Comparison of ENCODE assay signal across 12 cellular contexts in the genomic region with DNA sequence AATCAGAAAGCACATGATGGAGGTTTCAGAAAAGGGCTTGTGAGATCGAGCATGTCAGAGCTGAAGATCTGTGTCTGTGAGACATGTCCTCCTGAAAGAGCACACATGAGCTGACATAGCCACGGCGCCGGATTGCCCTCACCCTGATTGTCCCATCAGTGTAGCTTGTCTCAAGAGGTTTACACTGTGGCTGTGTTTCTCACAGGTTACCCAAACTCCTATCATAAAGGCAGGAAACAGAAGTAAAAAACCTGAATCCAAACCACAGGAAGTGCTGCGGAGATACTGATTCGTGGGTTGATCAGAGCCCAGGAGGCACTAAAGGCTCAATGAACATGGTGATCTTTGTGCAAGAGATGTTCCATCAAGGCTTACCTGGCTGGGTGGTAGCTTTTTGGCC. TPM values are rescaled to one million over a fixed set of nuclear protein-coding genes. Genes with fewer than 3 reads are reported as not detected.
A peak's percentile ranks its signal among the peaks of the same experiment; 100 is the strongest.
DNase-seq lines count a peak whose midpoint lies in the region; ATAC-seq, FAIRE-seq and TF ChIP-seq lines count a peak whose summit lies in the region.
"Had no signal": no experiment of that assay in that cellular context is flagged by ENCODE, and none has a peak within 500 bp of the region (broad histone marks: within the 10 kb centered on the region; RNA-seq: fewer than 3 reads in every experiment).

No MANE protein-coding gene starts in this region.

- no peaks in the 10 kb centered on the region for H3K36me3 ChIP-seq in hepatocyte (replicated peaks; ENCODE audit: insufficient read depth, low read depth)

- no peaks in the 10 kb centered on the region for H3K27me3 ChIP-seq in hepatocyte
- H3K27me3 ChIP-seq: tibial artery had no signal

- peaks cover 4% of the 10 kb centered on the region for H3K4me1 ChIP-seq in hepatocyte (ENCODE audit: insufficient read depth)

- H3K4me1 Mint-ChIP-seq in T-helper 1 cell treated with Interleukin-12 subunit alpha and Interleukin-12 subunit beta and Interleukin-4 antibody, amounts not matched to agents 30 μg/mL and 1 μg/mL, for 36 hours (ENCODE audit: low read depth) = peaks cover 79% of the 10 kb centered on the region
- H3K4me1 Mint-ChIP-seq in activated naive CD8-positive, alpha-beta T cell treated with anti-CD3 and anti-CD28 coated beads for 36 hours = peaks cover 77% of the 10 kb centered on the region
- H3K4me1 Mint-ChIP-seq in natural killer cell treated with Interleukin-12 subunit alpha and Interleukin-12 subunit beta and Interleukin-15 and Interleukin-18, amount 100 ng/mL, for 72 hours (ENCODE audit: low read depth in 2 of 2) = peaks cover 40 to 55% of the 10 kb centered on the region in 2 donors

- no peaks in the 10 kb centered on the region for H3K79me2 ChIP-seq in hepatocyte

- 79% methylated on average over 6 of the region's 6 CpGs for WGBS in hepatocyte (ENCODE audit: low lambda C conversion rate, missing lambda C conversion rate)

- H3K9me3 Mint-ChIP-seq in T-helper 1 cell treated with Interleukin-12 subunit alpha and Interleukin-12 subunit beta and Interleukin-4 antibody, amounts not matched to agents 30 μg/mL and 1 μg/mL, for 36 hours = no peaks in the 10 kb centered on the region
- no peaks in the 10 kb centered on the region for H3K9me3 Mint-ChIP-seq in activated naive CD8-positive, alpha-beta T cell treated with anti-CD3 and anti-CD28 coated beads for 36 hours
- H3K9me3 Mint-ChIP-seq in natural killer cell treated with Interleukin-12 subunit alpha and Interleukin-12 subunit beta and Interleukin-15 and Interleukin-18, amount 100 ng/mL, for 72 hours = no peaks in the 10 kb centered on the region

- no peak overlapping the region for H3K4me2 ChIP-seq in hepatocyte

- no peak overlapping the region for H2AFZ ChIP-seq in hepatocyte

- TF ChIP-seq POLR2A in GM12891 (IDR thresholded peaks at IDR 0.05; ENCODE audit: low read depth, low read length) = no peak

- DNase-seq in GM12891 (ENCODE audit: insufficient read length, low spot score) (no peak), hepatocyte (ENCODE audit: low spot score) (no peak), DMS79 treated with DMSO at 0.1 percent for 48 hours (lab: John Stamatoyannopoulos, UW) (no peak)
- DNase-seq in activated naive CD8-positive, alpha-beta T cell treated with anti-CD3 and anti-CD28 coated beads for 36 hours = no peak
- peak; percentile 60 for DNase-seq in natural killer cell treated with Interleukin-12 subunit alpha and Interleukin-12 subunit beta and Interleukin-15 and Interleukin-18, amount 100 ng/mL, for 72 hours (ENCODE audit: low spot score)
- DNase-seq: NCI-H1417, NCI-H526, tibial artery had no signal

- peak; percentile 80 for FAIRE-seq in GM12891 (lab: Jason Lieb, UNC)
- FAIRE-seq: H1 had no signal

- H4K20me1 ChIP-seq in hepatocyte (ENCODE audit: insufficient read depth, poor library complexity, severe bottlenecking) = no peaks in the 10 kb centered on the region

- no peak overlapping the region for H3K27ac ChIP-seq in hepatocyte
- H3K27ac ChIP-seq: RWPE1, tibial artery had no signal

- peak in 1 of 2 donors; percentile 43 for ATAC-seq in natural killer cell treated with Interleukin-12 subunit alpha and Interleukin-12 subunit beta and Interleukin-15 and Interleukin-18, amount 100 ng/mL, for 72 hours
- no peak for ATAC-seq in HG03457 (IDR thresholded peaks at IDR 0.05; ENCODE audit: unreplicated experiment)

- no peaks in the 10 kb centered on the region for H3K9me3 ChIP-seq in hepatocyte (ENCODE audit: low read depth)
- H3K9me3 ChIP-seq: tibial artery had no signal

- H3K27ac Mint-ChIP-seq in T-helper 1 cell treated with Interleukin-12 subunit alpha and Interleukin-12 subunit beta and Interleukin-4 antibody, amounts not matched to agents 30 μg/mL and 1 μg/mL, for 36 hours = peak overlapping the region; percentile 93
- H3K27ac Mint-ChIP-seq in activated naive CD8-positive, alpha-beta T cell treated with anti-CD3 and anti-CD28 coated beads for 36 hours = peak overlapping the region; percentile 95
- H3K27ac Mint-ChIP-seq in natural killer cell treated with Interleukin-12 subunit alpha and Interleukin-12 subunit beta and Interleukin-15 and Interleukin-18, amount 100 ng/mL, for 72 hours = peak overlapping the region; percentile 41 to 50

- no peak for TF ChIP-seq CTCF in hepatocyte (IDR thresholded peaks at IDR 0.05; ENCODE audit: poor library complexity)

- H3K4me3 ChIP-seq in hepatocyte = no peak overlapping the region
- H3K4me3 ChIP-seq: tibial artery had no signal

- peaks cover 12% of the 10 kb centered on the region for H3K36me3 Mint-ChIP-seq in T-helper 1 cell treated with Interleukin-12 subunit alpha and Interleukin-12 subunit beta and Interleukin-4 antibody, amounts not matched to agents 30 μg/mL and 1 μg/mL, for 36 hours (ENCODE audit: low read depth)
- peaks cover 26% of the 10 kb centered on the region for H3K36me3 Mint-ChIP-seq in activated naive CD8-positive, alpha-beta T cell treated with anti-CD3 and anti-CD28 coated beads for 36 hours
- H3K36me3 Mint-ChIP-seq in natural killer cell treated with Interleukin-12 subunit alpha and Interleukin-12 subunit beta and Interleukin-15 and Interleukin-18, amount 100 ng/mL, for 72 hours = no peaks in the 10 kb centered on the region

- no peaks in the 10 kb centered on the region for H3K27me3 Mint-ChIP-seq in T-helper 1 cell treated with Interleukin-12 subunit alpha and Interleukin-12 subunit beta and Interleukin-4 antibody, amounts not matched to agents 30 μg/mL and 1 μg/mL, for 36 hours (ENCODE audit: low read depth)
- no peaks in the 10 kb centered on the region for H3K27me3 Mint-ChIP-seq in activated naive CD8-positive, alpha-beta T cell treated with anti-CD3 and anti-CD28 coated beads for 36 hours
- H3K27me3 Mint-ChIP-seq in natural killer cell treated with Interleukin-12 subunit alpha and Interleukin-12 subunit beta and Interleukin-15 and Interleukin-18, amount 100 ng/mL, for 72 hours = no peaks in the 10 kb centered on the region

- peak overlapping the region; percentile 68 for H3K4me3 Mint-ChIP-seq in T-helper 1 cell treated with Interleukin-12 subunit alpha and Interleukin-12 subunit beta and Interleukin-4 antibody, amounts not matched to agents 30 μg/mL and 1 μg/mL, for 36 hours
- peak overlapping the region; percentile 55 for H3K4me3 Mint-ChIP-seq in activated naive CD8-positive, alpha-beta T cell treated with anti-CD3 and anti-CD28 coated beads for 36 hours
- peak overlapping the region; percentile 63 for H3K4me3 Mint-ChIP-seq in natural killer cell treated with Interleukin-12 subunit alpha and Interleukin-12 subunit beta and Interleukin-15 and Interleukin-18, amount 100 ng/mL, for 72 hours

- no peaks in the 10 kb centered on the region for H3K9me2 ChIP-seq in hepatocyte (replicated peaks; ENCODE audit: insufficient read depth)

TF ChIP-seq in GM12891, 5 proteins besides CTCF, POLR2A, EP300 and RAD21:
- no peak for TF ChIP-seq TAF1 (IDR thresholded peaks at IDR 0.05; ENCODE audit: low read depth, low read length)
- TF ChIP-seq PAX5 (IDR thresholded peaks at IDR 0.05; ENCODE audit: insufficient read depth, low read length, severe bottlenecking) = no peak
- no peak for TF ChIP-seq POU2F2 (IDR thresholded peaks at IDR 0.05; ENCODE audit: low read depth, low read length)
- TF ChIP-seq POLR2AphosphoS5 (IDR thresholded peaks at IDR 0.05; ENCODE audit: low read depth, low read length) = no peak
- no peak; the same call in 1 of the 2 replicates for TF ChIP-seq SPI1 (IDR thresholded peaks at IDR 0.05; ENCODE audit: low read depth, low read length)

RNA-seq across cellular contexts. Expression of gene ATP6V0E2, which starts 3.9 kb away (rescaled TPM):
- polyA plus RNA-seq in GM12891 (2012; ENCODE audit: low read depth, missing spikeins) = 16.8 TPM
- 10 to 100 TPM; 59.2 to 64.0 TPM for total RNA-seq in activated naive CD8-positive, alpha-beta T cell treated with anti-CD3 and anti-CD28 coated beads for 36 hours
- 10 to 100 TPM; 32.6 to 64.3 TPM for total RNA-seq in natural killer cell treated with Interleukin-12 subunit alpha and Interleukin-12 subunit beta and Interleukin-15 and Interleukin-18, amount 100 ng/mL, for 72 hours
- total RNA-seq in hepatocyte = 11.6 and 13.6 TPM in 2 replicates
- 25.6 and 28.1 TPM in 2 replicates for polyA plus RNA-seq in hepatocyte

RNA-seq across cellular contexts. Expression of gene ZNF862, which starts 31.7 kb away (rescaled TPM):
- 6.3 TPM for polyA plus RNA-seq in GM12891 (2012; ENCODE audit: low read depth, missing spikeins)
- 1 to 10 TPM; 5.9 to 7.0 TPM for total RNA-seq in activated naive CD8-positive, alpha-beta T cell treated with anti-CD3 and anti-CD28 coated beads for 36 hours
- 10 to 100 TPM; 18.8 to 19.1 TPM for total RNA-seq in natural killer cell treated with Interleukin-12 subunit alpha and Interleukin-12 subunit beta and Interleukin-15 and Interleukin-18, amount 100 ng/mL, for 72 hours
- total RNA-seq in hepatocyte = 7.9 and 9.2 TPM in 2 replicates
- polyA plus RNA-seq in hepatocyte = 3.0 and 3.5 TPM in 2 replicates
